1 cellular context compared by ENCODE assay signal in genomic region chr1:3455630-3456448, GRCh38.
TF ChIP-seq lines count a peak whose summit lies in the region.

No MANE protein-coding gene starts in this region.

TF ChIP-seq in SK-N-SH treated with all-trans-retinoic acid at 6 μM for 48 hours, 23 proteins besides CTCF, POLR2A, EP300 and RAD21 (continued from another document):
- TF ChIP-seq CSRNP3 (CRISPR knock-in tag; IDR thresholded peaks at IDR 0.05) (no peak), ZNF8 (CRISPR knock-in tag; IDR thresholded peaks at IDR 0.05) (no peak), CREB5 (CRISPR knock-in tag; IDR thresholded peaks at IDR 0.05; ENCODE audit: low read depth) (no peak), OSR1 (CRISPR knock-in tag; IDR thresholded peaks at IDR 0.05) (no peak), ZNF70 (CRISPR knock-in tag; IDR thresholded peaks at IDR 0.05) (no peak), TOX (CRISPR knock-in tag; IDR thresholded peaks at IDR 0.05; ENCODE audit: borderline replicate concordance) (no peak), RARB (CRISPR knock-in tag; IDR thresholded peaks at IDR 0.05) (no peak), BACH2 (CRISPR knock-in tag; IDR thresholded peaks at IDR 0.05; ENCODE audit: borderline replicate concordance) (no peak)
